ENCODE assay signal across 17 cellular contexts in the genomic region with DNA sequence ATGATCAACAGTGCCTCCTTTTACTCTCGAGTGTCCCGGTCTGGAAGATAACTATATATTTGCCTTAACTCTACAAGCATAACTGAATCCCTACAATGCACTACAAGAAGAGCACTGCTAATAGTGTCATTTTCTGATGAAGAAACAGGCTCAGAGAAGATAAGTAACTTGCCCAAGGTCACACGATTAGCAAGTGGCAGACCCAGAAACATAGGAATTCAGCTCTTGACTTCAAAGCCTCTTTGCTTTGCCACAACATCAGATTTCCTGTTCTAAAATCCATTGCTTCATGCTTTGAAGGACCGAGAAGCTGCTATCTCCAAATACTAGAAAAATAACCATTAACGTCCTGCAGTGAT.
A peak's percentile ranks its signal among the peaks of the same experiment; 100 is the strongest.
DNase-seq lines count a peak whose midpoint lies in the region; ATAC-seq and TF ChIP-seq lines count a peak whose summit lies in the region.
"Had no signal": no experiment of that assay in that cellular context is flagged by ENCODE, and none has a peak within 500 bp of the region (broad histone marks: within the 10 kb centered on the region; RNA-seq: fewer than 3 reads in every experiment).

No MANE protein-coding gene starts in this region.

- H3K79me2 ChIP-seq in trophoblast cell (ENCODE audit: control insufficient read depth, insufficient read depth, low read length, poor library complexity) = peaks cover 19% of the 10 kb centered on the region

- H3K4me3 Mint-ChIP-seq in activated T-helper 17 cell treated with anti-CD3 and anti-CD28 coated beads, Interleukin-2, amount 50 U/mL, for 72 hours = no peak overlapping the region
- H3K4me3 Mint-ChIP-seq: stimulated activated effector memory CD8-positive, alpha-beta T cell treated with anti-CD3 and anti-CD28 coated beads, Interleukin-12 subunit alpha, Interleukin-12 subunit beta, amount 100 ng/mL, for 72 hours had no signal

- no peaks in the 10 kb centered on the region for H3K36me3 Mint-ChIP-seq in activated T-helper 17 cell treated with anti-CD3 and anti-CD28 coated beads, Interleukin-2, amount 50 U/mL, for 72 hours (ENCODE audit: low read depth)
- H3K36me3 Mint-ChIP-seq: stimulated activated effector memory CD8-positive, alpha-beta T cell treated with anti-CD3 and anti-CD28 coated beads, Interleukin-12 subunit alpha, Interleukin-12 subunit beta, amount 100 ng/mL, for 72 hours had no signal

- no peaks in the 10 kb centered on the region for H3K27me3 Mint-ChIP-seq in activated T-helper 17 cell treated with anti-CD3 and anti-CD28 coated beads, Interleukin-2, amount 50 U/mL, for 72 hours

- TF ChIP-seq EP300 in esophagus muscularis mucosa (IDR thresholded peaks at IDR 0.05) = no peak

- H3K9me3 ChIP-seq in left ventricle myocardium inferior (replicated peaks) (peaks cover 9% of the 10 kb centered on the region), esophagus muscularis mucosa (peaks cover 0 to 7% (median 5%) of the 10 kb centered on the region in 4 donors), trophoblast cell (ENCODE audit: insufficient read depth, low read depth, low read length) (peaks cover 6% of the 10 kb centered on the region), HAP-1 (no peaks in the 10 kb centered on the region; the same call in 1 of the 2 replicates)

- peak overlapping the region; percentile 98 for H2BK5ac ChIP-seq in trophoblast cell (ENCODE audit: low read depth, low read length, poor library complexity)

- WGBS in esophagus muscularis mucosa = 86% methylated on average over 5 of the region's 5 CpGs
- no CpG with 5 or more reads among the region's 5 CpGs for WGBS in trophoblast cell (ENCODE audit: extremely low coverage, insufficient coverage, insufficient read length)

- H3K27ac ChIP-seq in left ventricle myocardium inferior (replicated peaks) (peak overlapping the region; percentile 74), esophagus muscularis mucosa (replicated peaks in 1 of 4) (peak overlapping the region; percentile 76 to 83 (median 79)), trophoblast cell (ENCODE audit: low read depth, low read length) (peak overlapping the region; percentile 95)
- H3K27ac ChIP-seq: psoas muscle had no signal

- no peak for TF ChIP-seq POLR2A in esophagus muscularis mucosa (IDR thresholded peaks at IDR 0.05; ENCODE audit: low read depth)

- H2BK12ac ChIP-seq in trophoblast cell (ENCODE audit: low read length) = peak overlapping the region; percentile 98

- no peak overlapping the region for H3K4me2 ChIP-seq in trophoblast cell (ENCODE audit: low read length)

- in situ Hi-C loops in HAP-1 (cut with MboI; ENCODE audit: low sequenced_read_pairs) = no loop called here

- H3K4me1 Mint-ChIP-seq in activated T-helper 17 cell treated with anti-CD3 and anti-CD28 coated beads, Interleukin-2, amount 50 U/mL, for 72 hours = peaks cover 7% of the 10 kb centered on the region

- no peaks in the 10 kb centered on the region for H3K36me3 ChIP-seq in left ventricle myocardium inferior
- H3K36me3 ChIP-seq in esophagus muscularis mucosa = no peaks in the 10 kb centered on the region
- H3K36me3 ChIP-seq in trophoblast cell (ENCODE audit: control insufficient read depth in 1 of 2, insufficient read depth in 2 of 2, low read length in 2 of 2) = no peaks in the 10 kb centered on the region
- H3K36me3 ChIP-seq in HAP-1 (replicated peaks) = no peaks in the 10 kb centered on the region

- H3K4ac ChIP-seq in trophoblast cell (ENCODE audit: low read depth, low read length) = no peak overlapping the region

- intact Hi-C loops in left ventricle myocardium inferior (cut with micrococcal nuclease) (no loop called here), Right ventricle myocardium inferior (cut with DNase I) (no loop called here), esophagus muscularis mucosa (cut with DNase I) (no loop called here)

- peak overlapping the region; percentile 99 for H2BK120ac ChIP-seq in trophoblast cell (ENCODE audit: insufficient read depth, low read length, poor library complexity)

- H3K4me1 ChIP-seq in left ventricle myocardium inferior (peaks cover 84% of the 10 kb centered on the region), esophagus muscularis mucosa (peaks cover 53 to 63% (median 56%) of the 10 kb centered on the region in 4 donors), trophoblast cell (ENCODE audit: control insufficient read depth in 1 of 2, insufficient read depth in 2 of 2, low read length in 2 of 2) (peaks cover 30 to 48% of the 10 kb centered on the region in 2 experiments), HAP-1 (peaks cover 15% of the 10 kb centered on the region)

- no peak overlapping the region for H3K9ac ChIP-seq in trophoblast cell (ENCODE audit: low read length)

- H4K91ac ChIP-seq in trophoblast cell (ENCODE audit: low read depth, low read length) = peak overlapping the region; percentile 99

- peak overlapping the region; percentile 90 for H3K18ac ChIP-seq in trophoblast cell (ENCODE audit: low read length)

- H2AFZ ChIP-seq in trophoblast cell (ENCODE audit: insufficient read depth, low read length, poor library complexity) = no peak overlapping the region

- TF ChIP-seq CTCF in left ventricle myocardium inferior (IDR thresholded peaks at IDR 0.05; ENCODE audit: borderline replicate concordance) = no peak
- no peak for TF ChIP-seq CTCF in esophagus muscularis mucosa (IDR thresholded peaks at IDR 0.05)

- H3K14ac ChIP-seq in trophoblast cell (ENCODE audit: low read length) = peak overlapping the region; percentile 97

- DNase-seq in left ventricle myocardium inferior (no peak), Right ventricle myocardium inferior (ENCODE audit: missing footprints) (no peak), esophagus muscularis mucosa (ENCODE audit: extremely low spot score) (no peak), trophoblast cell (peak in 1 of 2 donors; percentile 14), NCI-H446 treated with DMSO at 0.1 percent for 48 hours (lab: John Stamatoyannopoulos, UW) (no peak), HAP-1 (ENCODE audit: low spot score in 2 of 2) (no peak)
- DNase-seq in stimulated activated CD4-positive, alpha-beta T cell treated with anti-CD3 and anti-CD28 coated beads, Interleukin-4, amount 100 ng/mL, for 4 hours = no peak
- DNase-seq: COR-L47; cortex of kidney; GF-D8; NCI-H1105; NCI-H226; stimulated activated CD4-positive, alpha-beta T cell treated with anti-CD3 and anti-CD28 coated beads, Interleukin-2, amount 100 ng/mL, for 48 hours; T-helper 2 cell had no signal

- H2AK5ac ChIP-seq in trophoblast cell (ENCODE audit: low read length) = peak overlapping the region; percentile 94

- peak overlapping the region; percentile 77 for H4K8ac ChIP-seq in trophoblast cell (ENCODE audit: low read depth, low read length)

- H4K12ac ChIP-seq in trophoblast cell (ENCODE audit: low read depth, low read length) = no peak overlapping the region

- H3K4me3 ChIP-seq in left ventricle myocardium inferior = no peak overlapping the region
- no peak overlapping the region for H3K4me3 ChIP-seq in esophagus muscularis mucosa
- no peak overlapping the region for H3K4me3 ChIP-seq in trophoblast cell (ENCODE audit: low read depth, low read length)
- H3K4me3 ChIP-seq in HAP-1 = no peak overlapping the region
- H3K4me3 ChIP-seq: psoas muscle had no signal

- H3K9me3 Mint-ChIP-seq in activated T-helper 17 cell treated with anti-CD3 and anti-CD28 coated beads, Interleukin-2, amount 50 U/mL, for 72 hours = no peaks in the 10 kb centered on the region
- H3K9me3 Mint-ChIP-seq: stimulated activated effector memory CD8-positive, alpha-beta T cell treated with anti-CD3 and anti-CD28 coated beads, Interleukin-12 subunit alpha, Interleukin-12 subunit beta, amount 100 ng/mL, for 72 hours had no signal

- no peak overlapping the region for H3K27ac Mint-ChIP-seq in activated T-helper 17 cell treated with anti-CD3 and anti-CD28 coated beads, Interleukin-2, amount 50 U/mL, for 72 hours
- H3K27ac Mint-ChIP-seq: stimulated activated effector memory CD8-positive, alpha-beta T cell treated with anti-CD3 and anti-CD28 coated beads, Interleukin-12 subunit alpha, Interleukin-12 subunit beta, amount 100 ng/mL, for 72 hours had no signal

- no peaks in the 10 kb centered on the region for H3K27me3 ChIP-seq in left ventricle myocardium inferior (ENCODE audit: low read depth)
- H3K27me3 ChIP-seq in esophagus muscularis mucosa = no peaks in the 10 kb centered on the region
- no peaks in the 10 kb centered on the region for H3K27me3 ChIP-seq in trophoblast cell (ENCODE audit: insufficient read depth, low read length)
- no peaks in the 10 kb centered on the region for H3K27me3 ChIP-seq in HAP-1 (ENCODE audit: low read depth)

- peaks cover 63% of the 10 kb centered on the region for H3K79me1 ChIP-seq in trophoblast cell (ENCODE audit: low read length)

- H3K23ac ChIP-seq in trophoblast cell (ENCODE audit: low read length) = no peak overlapping the region

- ATAC-seq in Right ventricle myocardium inferior = no peak
- ATAC-seq in activated T-helper 17 cell treated with anti-CD3 and anti-CD28 coated beads, Interleukin-2, amount 50 U/mL, for 72 hours (replicated peaks) = no peak
